Comparison of ENCODE assay signal across 11 cellular contexts in genomic region chr4:55393461-55394320, GRCh38. TPM values are rescaled to one million over a fixed set of nuclear protein-coding genes. Genes with fewer than 3 reads are reported as not detected.
DNase-seq lines count a peak whose midpoint lies in the region; ATAC-seq and TF ChIP-seq lines count a peak whose summit lies in the region.
"Had no signal": no experiment of that assay in that cellular context is flagged by ENCODE, and none has a peak within 500 bp of the region (broad histone marks: within the 10 kb centered on the region; RNA-seq: fewer than 3 reads in every experiment).

No MANE protein-coding gene starts in this region.

- H2BK20ac ChIP-seq in H9 (ENCODE audit: low read depth, low read length, poor library complexity, severe bottlenecking), result no peak overlapping the region

- H3K36me3 Mint-ChIP-seq in naive thymus-derived CD4-positive, alpha-beta T cell, result peaks cover 0 to 13% (median 0%) of the 10 kb centered on the region in 5 donors
- H3K36me3 Mint-ChIP-seq in H9 (ENCODE audit: insufficient read depth in 1 of 3, low read depth in 3 of 3), result peaks cover 12 to 19% (median 13%) of the 10 kb centered on the region in 3 experiments

- no peak overlapping the region for H2AK5ac ChIP-seq in H9 (ENCODE audit: insufficient read length, low read length)

- H3K27ac Mint-ChIP-seq in naive thymus-derived CD4-positive, alpha-beta T cell, result peak overlapping the region in 5 of 9 donors; percentile 2 to 68 (median 16)
- 0 out of 7 replicates have a peak overlapping the region, but pooled peaks of 1 of the 3 experiments have one; percentile 15 for H3K27ac Mint-ChIP-seq in H9

- H4K8ac ChIP-seq in H9 (replicated peaks; ENCODE audit: insufficient read length, low read depth, low read length), result no peak overlapping the region

- H3K4me2 ChIP-seq in H9 (ENCODE audit: insufficient read depth, insufficient read length, low read length), result no peak overlapping the region

- no peak overlapping the region for H3K14ac ChIP-seq in H9 (ENCODE audit: insufficient read depth, low read length)

- TF ChIP-seq CTCF in H9 (conservative IDR thresholded peaks at IDR 0.05), result no peak

- no peak overlapping the region for H2BK120ac ChIP-seq in H9 (ENCODE audit: low read depth, low read length, poor library complexity, severe bottlenecking)

- no peak overlapping the region for H3K18ac ChIP-seq in H9 (ENCODE audit: insufficient read length, low read depth, low read length)

- H2BK12ac ChIP-seq in H9 (ENCODE audit: insufficient read length, low read depth, low read length), result no peak overlapping the region

- H3K4me1 ChIP-seq in adipocyte (ENCODE audit: control insufficient read depth, insufficient read depth, low read length) (peaks cover 12% of the 10 kb centered on the region), H9 (ENCODE audit: insufficient read depth, low read length) (no peaks in the 10 kb centered on the region)
- peaks cover 17 to 25% of the 10 kb centered on the region in 2 donors for H3K4me1 ChIP-seq in naive thymus-derived CD4-positive, alpha-beta T cell (ENCODE audit: control insufficient read depth in 2 of 2, insufficient read depth in 2 of 2, low read length in 2 of 2)

- CTCF ChIA-PET in naive thymus-derived CD4-positive, alpha-beta T cell (lab: Charles Lee), result interaction anchor here (0.6 to 3.6 kb wide), 2 partner anchors 48 to 474 kb away, joined by 4 to 23 read pairs; partner anchors contain the start of gene SRD5A3

- no peak overlapping the region for H3K9ac ChIP-seq in adipocyte (ENCODE audit: low read length)
- no peak overlapping the region for H3K9ac ChIP-seq in H9 (ENCODE audit: extremely low read depth, insufficient read length, low read length)

- H3K56ac ChIP-seq in H9 (ENCODE audit: insufficient read length, low read depth, low read length), result no peak overlapping the region

- no peak overlapping the region for H2AFZ ChIP-seq in H9 (ENCODE audit: low read length)

- no peak overlapping the region for H3K4ac ChIP-seq in H9 (ENCODE audit: low read depth, low read length)

- H3K4me3 Mint-ChIP-seq in naive thymus-derived CD4-positive, alpha-beta T cell, result peak overlapping the region in 4 of 10 donors; percentile 42 to 95 (median 62)
- no peak overlapping the region for H3K4me3 Mint-ChIP-seq in H9

- H3K36me3 ChIP-seq in adipocyte (ENCODE audit: control insufficient read depth, insufficient read depth, low read length, severe bottlenecking), result no peaks in the 10 kb centered on the region
- H3K36me3 ChIP-seq in naive thymus-derived CD4-positive, alpha-beta T cell (ENCODE audit: control insufficient read depth in 2 of 3, insufficient read depth in 3 of 3, low read length in 3 of 3), result no peaks in the 10 kb centered on the region
- H3K36me3 ChIP-seq: adrenal gland, pancreas had no signal

- H3K9me3 Mint-ChIP-seq in naive thymus-derived CD4-positive, alpha-beta T cell, result no peaks in the 10 kb centered on the region
- H3K9me3 Mint-ChIP-seq in H9, result no peaks in the 10 kb centered on the region; a peak in 1 of 5 replicates

- WGBS in H9 (ENCODE audit: extremely low coverage, insufficient read length, low lambda C conversion rate), result no CpG with 5 or more reads among the region's 4 CpGs

- no peak overlapping the region for H3K4me3 ChIP-seq in adipocyte (ENCODE audit: low read length)
- H3K4me3 ChIP-seq in naive thymus-derived CD4-positive, alpha-beta T cell (ENCODE audit: low read length), result no peak overlapping the region
- H3K4me3 ChIP-seq: adrenal gland, pancreas, SK-N-MC had no signal

- H3K4me1 Mint-ChIP-seq in naive thymus-derived CD4-positive, alpha-beta T cell, result peaks cover 20 to 36% (median 26%) of the 10 kb centered on the region in 7 donors
- H3K4me1 Mint-ChIP-seq in H9, result peaks cover 24 to 25% of the 10 kb centered on the region in 2 experiments

- no peak overlapping the region for H2BK5ac ChIP-seq in H9 (ENCODE audit: insufficient read length, low read length)

- H3K79me2 ChIP-seq in H9 (ENCODE audit: insufficient read depth, low read length), result peaks cover 23% of the 10 kb centered on the region

- no peak overlapping the region for H4K91ac ChIP-seq in H9 (ENCODE audit: insufficient read length, low read depth, low read length)

- H2BK15ac ChIP-seq in H9 (ENCODE audit: low read depth, low read length), result no peak overlapping the region

- peaks cover 0 to 6% (median 0%) of the 10 kb centered on the region in 5 donors for H3K27me3 Mint-ChIP-seq in naive thymus-derived CD4-positive, alpha-beta T cell
- H3K27me3 Mint-ChIP-seq in H9 (ENCODE audit: low read depth), result no peaks in the 10 kb centered on the region

- no peak overlapping the region for H4K5ac ChIP-seq in H9 (ENCODE audit: insufficient read length, low read depth, low read length)

- peaks cover 10% of the 10 kb centered on the region for H3K23me2 ChIP-seq in H9 (ENCODE audit: insufficient read length, low read depth, low read length, poor library complexity, severe bottlenecking)

- peak; percentile 55 for DNase-seq in COLO668 (lab: John Stamatoyannopoulos, UW; ENCODE audit: unreplicated experiment)
- DNase-seq in adipocyte (ENCODE audit: low read depth), result peak; percentile 25
- no peak for DNase-seq in naive thymus-derived CD4-positive, alpha-beta T cell
- DNase-seq in NCI-H226, result no peak
- no peak for DNase-seq in OCI-M2 (lab: John Stamatoyannopoulos, UW; ENCODE audit: unreplicated experiment)
- DNase-seq in H9, result no peak
- DNase-seq: adrenal gland, NCI-H1930, pancreas had no signal

- no peak overlapping the region for H3T11ph ChIP-seq in H9 (ENCODE audit: low read length)

- H3K27me3 ChIP-seq in adipocyte (replicated peaks; ENCODE audit: control insufficient read depth, insufficient read depth, low read length) (no peaks in the 10 kb centered on the region), H9 (ENCODE audit: insufficient read depth, low read length) (no peaks in the 10 kb centered on the region)
- H3K27me3 ChIP-seq in naive thymus-derived CD4-positive, alpha-beta T cell (ENCODE audit: control insufficient read depth in 2 of 2, insufficient read depth in 2 of 2, low read length in 2 of 2), result no peaks in the 10 kb centered on the region
- H3K27me3 ChIP-seq: adrenal gland, pancreas had no signal

- POLR2A ChIA-PET in naive thymus-derived CD4-positive, alpha-beta T cell (lab: Charles Lee), result no interaction called here

- intact Hi-C loops in naive thymus-derived CD4-positive, alpha-beta T cell (cut with micrococcal nuclease), result loop anchor here (2.0 to 10.0 kb wide), 4 partner anchors 449 to 1071 kb away; partner anchors contain the start of genes CEP135 (in 2 of the 2) and SRP72 (in 1 of the 2)

- ATAC-seq in GM21360 (IDR thresholded peaks at IDR 0.05; ENCODE audit: unreplicated experiment), result peak; percentile 23
- ATAC-seq in naive thymus-derived CD4-positive, alpha-beta T cell, result no peak
- ATAC-seq: pancreas had no signal

- H3K9me3 ChIP-seq in adipocyte (ENCODE audit: control insufficient read depth, low read length), result no peaks in the 10 kb centered on the region
- H3K9me3 ChIP-seq in naive thymus-derived CD4-positive, alpha-beta T cell (ENCODE audit: control insufficient read depth in 2 of 3, low read length in 3 of 3), result no peaks in the 10 kb centered on the region
- H3K9me3 ChIP-seq in H9 (ENCODE audit: control insufficient read depth, low read depth, low read length), result no peaks in the 10 kb centered on the region
- H3K9me3 ChIP-seq: adrenal gland, pancreas had no signal

- no peaks in the 10 kb centered on the region for H3K79me1 ChIP-seq in H9 (ENCODE audit: insufficient read depth, low read depth, low read length, poor library complexity, severe bottlenecking)

- no peaks in the 10 kb centered on the region for H4K20me1 ChIP-seq in H9 (ENCODE audit: control insufficient read depth, insufficient read depth, insufficient read length)

- H3K27ac ChIP-seq in naive thymus-derived CD4-positive, alpha-beta T cell (ENCODE audit: low read depth, low read length), result no peak overlapping the region
- H3K27ac ChIP-seq in H9 (ENCODE audit: insufficient read length, low read depth, low read length), result no peak overlapping the region
- H3K27ac ChIP-seq: adrenal gland, pancreas, SK-N-MC had no signal

- no peak overlapping the region for H3K23ac ChIP-seq in H9 (ENCODE audit: insufficient read length, low read depth, low read length)

RNA-seq across cellular contexts. Expression of gene TMEM165, which starts 2.1 kb away (rescaled TPM):
- 10 to 100 TPM; 53.1 to 80.9 (median 58.9) TPM for total RNA-seq in naive thymus-derived CD4-positive, alpha-beta T cell
- 10 to 100 TPM; 22.9 to 26.7 TPM for polyA plus RNA-seq in naive thymus-derived CD4-positive, alpha-beta T cell
- total RNA-seq in H9 (2021), result 85.9 and 87.2 TPM in 2 replicates

RNA-seq across cellular contexts. Expression of gene SRD5A3, which starts 47.6 kb away (rescaled TPM):
- 1 to 10 TPM; 1.9 to 8.5 (median 4.5) TPM for total RNA-seq in naive thymus-derived CD4-positive, alpha-beta T cell
- polyA plus RNA-seq in naive thymus-derived CD4-positive, alpha-beta T cell, result 10 to 100 TPM in 1 of 2 donors, 1 to 10 TPM in 1; 5.0 to 10.6 TPM
- 31.9 and 35.0 TPM in 2 replicates for total RNA-seq in H9 (2021)

Comparison
In these comparisons a context has a peak if more than half of its experiments do, and no peak if none do; other contexts are left out.
1. DNase-seq: peak in COLO668 (single experiment) and adipocyte (single experiment); none in naive thymus-derived CD4-positive, alpha-beta T cell (0 of 9), NCI-H226 (single experiment), OCI-M2 (single experiment) and H9 (single experiment).